Comparison of ENCODE assay signal across 18 cellular contexts in the genomic region with DNA sequence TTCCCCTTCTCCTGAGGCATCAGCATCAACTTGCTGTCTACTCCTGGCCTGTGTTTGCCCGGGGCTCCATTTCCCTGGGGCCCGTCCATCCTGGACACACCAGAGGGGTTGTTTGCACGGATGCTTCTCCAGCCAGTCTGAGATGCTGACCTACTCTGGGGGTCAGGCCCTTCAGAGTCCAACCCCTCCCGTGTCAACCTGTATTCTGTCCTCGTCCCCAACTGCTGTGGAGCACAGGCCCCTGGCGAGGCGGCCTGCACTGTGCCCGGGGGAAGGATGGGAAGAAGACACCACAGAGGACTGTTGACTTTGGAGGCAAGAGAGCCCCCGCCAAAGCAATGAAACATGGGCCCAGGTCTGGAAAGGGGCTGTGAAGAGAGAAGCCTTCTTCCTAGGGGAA. TPM values are rescaled to one million over a fixed set of nuclear protein-coding genes. Genes with fewer than 3 reads are reported as not detected.
A peak's percentile ranks its signal among the peaks of the same experiment; 100 is the strongest.
DNase-seq lines count a peak whose midpoint lies in the region; ATAC-seq and TF ChIP-seq lines count a peak whose summit lies in the region.
"Had no signal": no experiment of that assay in that cellular context is flagged by ENCODE, and none has a peak within 500 bp of the region (broad histone marks: within the 10 kb centered on the region; RNA-seq: fewer than 3 reads in every experiment).

No MANE protein-coding gene starts in this region.

- no peak for ATAC-seq in GM18870 (IDR thresholded peaks at IDR 0.05; ENCODE audit: unreplicated experiment)
- ATAC-seq: activated CD4-positive, CD25-positive, alpha-beta regulatory T cell treated with anti-CD3 and anti-CD28 coated beads, Interleukin-2, amount 50 U/mL, for 24 hours; body of pancreas; K562 had no signal

- peak overlapping the region; percentile 72 for H3K27ac ChIP-seq in RWPE1
- H3K27ac ChIP-seq in osteoblast (ENCODE audit: low read depth, low read length), result no peak overlapping the region
- H3K27ac ChIP-seq in mammary epithelial cell (ENCODE audit: insufficient read depth, low read depth, low read length), result no peak overlapping the region
- H3K27ac ChIP-seq: body of pancreas had no signal

- no TSS peak for BruUV-seq in mammary epithelial cell (replicated peaks; lab: Mats Ljungman, UMichigan)

- no peak overlapping the region for H3K4me2 ChIP-seq in osteoblast (ENCODE audit: insufficient read depth, low read length)
- no peak overlapping the region for H3K4me2 ChIP-seq in mammary epithelial cell (ENCODE audit: insufficient read depth, low read depth, low read length)

- H4K20me1 ChIP-seq in osteoblast (ENCODE audit: insufficient read depth, low read length), result no peaks in the 10 kb centered on the region
- no peaks in the 10 kb centered on the region for H4K20me1 ChIP-seq in mammary epithelial cell (ENCODE audit: insufficient read depth, low read length)

- POLR2A ChIA-PET in RWPE1 (lab: Yijun Ruan, JAX; ENCODE audit: low non-redundant PET), result no interaction called here

- WGBS in mammary epithelial cell (ENCODE audit: low coverage, missing lambda C conversion rate), result 99% methylated on average over 9 of the region's 9 CpGs

- DNase-seq in GM13976 (ENCODE audit: low spot score) (peak; percentile 9), RWPE1 (ENCODE audit: low spot score) (no peak), osteoblast (ENCODE audit: insufficient read length, low spot score, missing footprints) (peak; percentile 26), mammary epithelial cell (no peak)
- DNase-seq: activated CD8-positive, alpha-beta memory T cell treated with anti-CD3 and anti-CD28 coated beads, Interleukin-2, amount 50 U/mL, for 48 hours; Calu3; midbrain; NCI-H2081; NCI-H510A; SHP77; stimulated activated CD4-positive, alpha-beta T cell treated with anti-CD3 and anti-CD28 coated beads, Interleukin-2, amount 100 ng/mL, for 48 hours; T-helper 2 cell had no signal

- H3K4me1 ChIP-seq in osteoblast (ENCODE audit: insufficient read depth, low read length) (peaks cover 7% of the 10 kb centered on the region), mammary epithelial cell (ENCODE audit: insufficient read depth, low read length) (no peaks in the 10 kb centered on the region)

- dilution Hi-C loops in mammary epithelial cell (cut with HindIII; ENCODE audit: low sequenced_read_pairs), result no loop called here

- peaks cover 6% of the 10 kb centered on the region for H3K27me3 ChIP-seq in osteoblast (ENCODE audit: insufficient read depth, low read length)
- no peaks in the 10 kb centered on the region for H3K27me3 ChIP-seq in mammary epithelial cell (ENCODE audit: insufficient read depth, low read length)
- H3K27me3 ChIP-seq: body of pancreas had no signal

- TF ChIP-seq CTCF in GM13976 (IDR thresholded peaks at IDR 0.05; ENCODE audit: borderline replicate concordance, control extremely low read depth, extremely low read depth, insufficient read depth, missing control alignments) (no peak), RWPE1 (conservative IDR thresholded peaks at IDR 0.05; ENCODE audit: low read depth) (no peak), osteoblast (IDR thresholded peaks at IDR 0.05; ENCODE audit: extremely low read depth, low read depth, low read length) (no peak), mammary epithelial cell (conservative IDR thresholded peaks at IDR 0.05 in 1 of 2, IDR thresholded peaks at IDR 0.05 in 1 of 2; ENCODE audit: extremely low read depth in 1 of 2, insufficient read depth in 1 of 2, low read depth in 1 of 2, low read length in 2 of 2) (no peak)

- H3K4me3 ChIP-seq in osteoblast (ENCODE audit: insufficient read depth, low read length) (no peak overlapping the region), mammary epithelial cell (replicated peaks in 1 of 3; ENCODE audit: insufficient read depth in 1 of 3, low read depth in 2 of 3, low read length in 3 of 3) (no peak overlapping the region)
- H3K4me3 ChIP-seq: body of pancreas, K562 had no signal

- H3K9ac ChIP-seq in mammary epithelial cell (ENCODE audit: insufficient read depth, low read length), result no peak overlapping the region

- CTCF ChIA-PET in RWPE1 (lab: Yijun Ruan, JAX) (no interaction called here), mammary epithelial cell (lab: Charles Lee; ENCODE audit: low non-redundant PET) (no interaction called here)

- no peaks in the 10 kb centered on the region for H3K9me3 ChIP-seq in osteoblast (ENCODE audit: low read depth, low read length)
- no peaks in the 10 kb centered on the region for H3K9me3 ChIP-seq in mammary epithelial cell (replicated peaks; ENCODE audit: insufficient read depth, low read length)
- H3K9me3 ChIP-seq: body of pancreas had no signal

- intact Hi-C loops in mammary epithelial cell (cut with micrococcal nuclease), result no loop called here

- H3K36me3 ChIP-seq in osteoblast (ENCODE audit: insufficient read depth, low read length), result no peaks in the 10 kb centered on the region
- H3K36me3 ChIP-seq in mammary epithelial cell (ENCODE audit: insufficient read depth, low read length), result peaks cover 3% of the 10 kb centered on the region

- no peaks in the 10 kb centered on the region for H3K79me2 ChIP-seq in osteoblast (ENCODE audit: insufficient read depth, low read length)
- no peaks in the 10 kb centered on the region for H3K79me2 ChIP-seq in mammary epithelial cell (ENCODE audit: insufficient read depth, low read length)

- no peak overlapping the region for H2AFZ ChIP-seq in osteoblast (ENCODE audit: low read length)
- no peak overlapping the region for H2AFZ ChIP-seq in mammary epithelial cell (ENCODE audit: low read depth, low read length)

- in situ Hi-C loops in GM13976 (cut with MboI; ENCODE audit: low sequenced_read_pairs, unreplicated experiment), result no loop called here
- in situ Hi-C loops in mammary epithelial cell (cut with MboI; ENCODE audit: low sequenced_read_pairs in 2 of 2), result no loop called here

RNA-seq across cellular contexts. Expression of gene ALS2CL, which starts 25.8 kb away (rescaled TPM):
- total RNA-seq in osteoblast (1.1 and 1.8 TPM in 2 replicates), mammary epithelial cell (100 to 1,000 TPM in 1 of 2 donors, 10 to 100 TPM in 1; 57.5 to 144 TPM)
- 59.4 TPM for polyA plus RNA-seq in mammary epithelial cell
- polyA minus RNA-seq in mammary epithelial cell, result 79.0 TPM

RNA-seq across cellular contexts. Expression of gene TMIE, which starts 33.5 kb away (rescaled TPM):
- total RNA-seq in osteoblast (under 0.01 TPM in 2 replicates), mammary epithelial cell (under 1 TPM in 1 of 2 donors, not detected in 1; 0.38 TPM)
- 0.09 TPM for polyA plus RNA-seq in mammary epithelial cell
- polyA minus RNA-seq in mammary epithelial cell, result not detected
- total RNA-seq: body of pancreas, epithelial cell of proximal tubule, K562 had no signal
- polyA plus RNA-seq: K562 had no signal

RNA-seq across cellular contexts. Expression of gene PRSS50, which starts 50.0 kb away (rescaled TPM):
- total RNA-seq in osteoblast, result not detected in 2 replicates
- total RNA-seq in mammary epithelial cell, result under 1 TPM in 1 of 2 donors, not detected in 1; under 0.01 TPM
- polyA plus RNA-seq in mammary epithelial cell, result not detected
- not detected for polyA minus RNA-seq in mammary epithelial cell
- total RNA-seq: Calu3, epithelial cell of proximal tubule, K562 had no signal

RNA-seq across cellular contexts. Expression of gene FAM240A, which starts 55.3 kb away (rescaled TPM):
- total RNA-seq in osteoblast, result under 0.01 and 0.36 TPM in 2 replicates
- total RNA-seq in mammary epithelial cell, result not detected
- polyA plus RNA-seq in mammary epithelial cell, result not detected
- not detected for polyA minus RNA-seq in mammary epithelial cell
- total RNA-seq: body of pancreas, Calu3, epithelial cell of proximal tubule, K562, temporal lobe had no signal
- polyA plus RNA-seq: K562 had no signal

Comparison
In these comparisons a context has a peak if more than half of its experiments do, and no peak if none do; other contexts are left out.
1. DNase-seq: peak in GM13976 (single experiment) and osteoblast (single experiment); none in RWPE1 (single experiment) and mammary epithelial cell (single experiment).
2. RNA of gene ALS2CL, which starts 25.8 kb away (total RNA-seq): 57.5 to 144 TPM in mammary epithelial cell; 1.1 to 1.8 TPM in osteoblast; every median in the first group is over 10 times any median in the second.